Comparison of ENCODE assay signal across 1 cellular context in the genomic region with DNA sequence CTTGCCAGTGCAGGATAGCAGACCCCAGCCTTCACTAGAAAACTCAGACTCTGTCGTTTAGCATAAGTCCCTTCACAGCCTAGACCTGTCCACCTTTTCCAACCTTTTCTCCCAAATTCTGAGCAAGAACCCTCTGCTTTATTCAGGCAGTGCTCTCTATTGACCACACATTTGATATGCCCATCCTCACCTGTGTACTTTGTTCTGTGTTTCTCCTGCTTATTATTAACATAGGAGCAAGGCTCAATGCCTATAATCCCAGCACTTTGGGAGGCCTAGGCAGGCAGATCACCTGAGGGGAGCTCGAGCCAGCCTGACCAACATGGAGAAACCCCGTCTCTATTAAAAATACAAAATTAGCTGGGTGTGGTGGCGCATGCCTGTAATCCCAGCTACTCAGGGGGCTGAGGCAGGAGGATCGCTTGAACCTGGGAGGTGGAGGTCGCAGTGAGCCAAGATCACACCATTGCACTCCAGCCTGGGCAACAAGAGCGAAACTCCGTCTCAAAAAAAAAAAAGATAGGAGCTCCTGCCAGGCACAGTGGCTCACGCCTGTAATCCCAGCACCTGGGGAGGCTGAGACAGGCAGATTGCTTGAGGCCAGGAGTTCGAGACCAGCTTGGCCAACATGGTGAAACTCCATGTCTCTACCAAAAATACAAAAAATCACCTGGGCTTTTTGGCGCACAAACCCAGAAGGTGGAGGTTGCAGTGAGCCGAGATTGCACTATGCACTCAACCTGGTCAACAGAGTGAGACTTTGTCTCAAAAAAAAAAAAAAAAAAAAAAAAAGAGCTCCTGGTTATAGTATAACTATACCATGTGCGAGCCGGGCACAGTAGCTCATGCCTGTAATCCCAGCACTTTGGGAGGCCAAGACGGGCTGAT.
TF ChIP-seq lines count a peak whose summit lies in the region.

No MANE protein-coding gene starts in this region.

TF ChIP-seq in liver, 16 proteins besides CTCF, POLR2A, EP300 and RAD21:
- TF ChIP-seq RXRA (IDR thresholded peaks at IDR 0.05), result peak in 1 of 2 donors; percentile 18
- TF ChIP-seq, protein P1, sequence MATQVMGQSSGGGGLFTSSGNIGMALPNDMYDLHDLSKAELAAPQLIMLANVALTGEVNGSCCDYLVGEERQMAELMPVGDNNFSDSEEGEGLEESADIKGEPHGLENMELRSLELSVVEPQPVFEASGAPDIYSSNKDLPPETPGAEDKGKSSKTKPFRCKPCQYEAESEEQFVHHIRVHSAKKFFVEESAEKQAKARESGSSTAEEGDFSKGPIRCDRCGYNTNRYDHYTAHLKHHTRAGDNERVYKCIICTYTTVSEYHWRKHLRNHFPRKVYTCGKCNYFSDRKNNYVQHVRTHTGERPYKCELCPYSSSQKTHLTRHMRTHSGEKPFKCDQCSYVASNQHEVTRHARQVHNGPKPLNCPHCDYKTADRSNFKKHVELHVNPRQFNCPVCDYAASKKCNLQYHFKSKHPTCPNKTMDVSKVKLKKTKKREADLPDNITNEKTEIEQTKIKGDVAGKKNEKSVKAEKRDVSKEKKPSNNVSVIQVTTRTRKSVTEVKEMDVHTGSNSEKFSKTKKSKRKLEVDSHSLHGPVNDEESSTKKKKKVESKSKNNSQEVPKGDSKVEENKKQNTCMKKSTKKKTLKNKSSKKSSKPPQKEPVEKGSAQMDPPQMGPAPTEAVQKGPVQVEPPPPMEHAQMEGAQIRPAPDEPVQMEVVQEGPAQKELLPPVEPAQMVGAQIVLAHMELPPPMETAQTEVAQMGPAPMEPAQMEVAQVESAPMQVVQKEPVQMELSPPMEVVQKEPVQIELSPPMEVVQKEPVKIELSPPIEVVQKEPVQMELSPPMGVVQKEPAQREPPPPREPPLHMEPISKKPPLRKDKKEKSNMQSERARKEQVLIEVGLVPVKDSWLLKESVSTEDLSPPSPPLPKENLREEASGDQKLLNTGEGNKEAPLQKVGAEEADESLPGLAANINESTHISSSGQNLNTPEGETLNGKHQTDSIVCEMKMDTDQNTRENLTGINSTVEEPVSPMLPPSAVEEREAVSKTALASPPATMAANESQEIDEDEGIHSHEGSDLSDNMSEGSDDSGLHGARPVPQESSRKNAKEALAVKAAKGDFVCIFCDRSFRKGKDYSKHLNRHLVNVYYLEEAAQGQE (IDR thresholded peaks at IDR 0.05), result peak; percentile 15
- TF ChIP-seq JUND (IDR thresholded peaks at IDR 0.05), result peak in 1 of 2 donors; percentile 18
- TF ChIP-seq, protein P2, sequence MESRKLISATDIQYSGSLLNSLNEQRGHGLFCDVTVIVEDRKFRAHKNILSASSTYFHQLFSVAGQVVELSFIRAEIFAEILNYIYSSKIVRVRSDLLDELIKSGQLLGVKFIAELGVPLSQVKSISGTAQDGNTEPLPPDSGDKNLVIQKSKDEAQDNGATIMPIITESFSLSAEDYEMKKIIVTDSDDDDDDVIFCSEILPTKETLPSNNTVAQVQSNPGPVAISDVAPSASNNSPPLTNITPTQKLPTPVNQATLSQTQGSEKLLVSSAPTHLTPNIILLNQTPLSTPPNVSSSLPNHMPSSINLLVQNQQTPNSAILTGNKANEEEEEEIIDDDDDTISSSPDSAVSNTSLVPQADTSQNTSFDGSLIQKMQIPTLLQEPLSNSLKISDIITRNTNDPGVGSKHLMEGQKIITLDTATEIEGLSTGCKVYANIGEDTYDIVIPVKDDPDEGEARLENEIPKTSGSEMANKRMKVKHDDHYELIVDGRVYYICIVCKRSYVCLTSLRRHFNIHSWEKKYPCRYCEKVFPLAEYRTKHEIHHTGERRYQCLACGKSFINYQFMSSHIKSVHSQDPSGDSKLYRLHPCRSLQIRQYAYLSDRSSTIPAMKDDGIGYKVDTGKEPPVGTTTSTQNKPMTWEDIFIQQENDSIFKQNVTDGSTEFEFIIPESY (IDR thresholded peaks at IDR 0.05), result peak; percentile 81
- TF ChIP-seq HNF4G (IDR thresholded peaks at IDR 0.05), result peak; percentile 15
- TF ChIP-seq HNF4A (conservative IDR thresholded peaks at IDR 0.05), result peak; percentile 67 to 76
- TF ChIP-seq SP1 (IDR thresholded peaks at IDR 0.05), result peak; percentile 57
- TF ChIP-seq YY1 (IDR thresholded peaks at IDR 0.05), result peak; percentile 25
- TF ChIP-seq, protein P3, sequence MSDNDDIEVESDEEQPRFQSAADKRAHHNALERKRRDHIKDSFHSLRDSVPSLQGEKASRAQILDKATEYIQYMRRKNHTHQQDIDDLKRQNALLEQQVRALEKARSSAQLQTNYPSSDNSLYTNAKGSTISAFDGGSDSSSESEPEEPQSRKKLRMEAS (IDR thresholded peaks at IDR 0.05), result peak; percentile 35
